ENCODE assay signal across 17 cellular contexts in the genomic region with DNA sequence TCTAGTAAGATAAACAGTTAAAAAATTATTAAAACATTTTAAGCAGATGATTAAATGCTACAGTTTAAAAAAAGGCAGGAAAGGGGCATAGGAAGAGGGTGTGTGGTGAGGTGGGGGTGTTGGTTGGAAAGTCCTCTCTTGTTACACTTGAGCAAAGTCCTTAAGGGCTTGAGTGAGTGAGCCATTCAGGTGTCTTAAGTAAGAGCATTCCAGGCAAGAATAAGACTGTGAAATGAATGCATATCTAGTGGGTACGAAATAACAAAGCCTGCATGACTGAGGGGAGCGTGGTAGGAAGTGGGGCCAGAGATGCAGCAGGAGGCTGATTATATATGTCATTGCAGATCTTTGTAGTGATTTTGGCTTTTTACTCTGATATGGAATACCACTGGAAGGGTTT. TPM values are rescaled to one million over a fixed set of nuclear protein-coding genes. Genes with fewer than 3 reads are reported as not detected.
DNase-seq lines count a peak whose midpoint lies in the region; ATAC-seq lines count a peak whose summit lies in the region.
"Had no signal": no experiment of that assay in that cellular context is flagged by ENCODE, and none has a peak within 500 bp of the region (broad histone marks: within the 10 kb centered on the region; RNA-seq: fewer than 3 reads in every experiment).

No MANE protein-coding gene starts in this region.

- no peaks in the 10 kb centered on the region for H4K20me1 ChIP-seq in Karpas-422 (ENCODE audit: insufficient read depth, low read depth, low read length)

- no peak overlapping the region for H3K4me2 ChIP-seq in Karpas-422 (ENCODE audit: low read depth, low read length, poor library complexity, severe bottlenecking)

- H3K4me3 ChIP-seq in Karpas-422 (ENCODE audit: low read length), result no peak overlapping the region
- no peak overlapping the region for H3K4me3 ChIP-seq in skeletal muscle tissue (ENCODE audit: low read length in 3 of 3)

- no peaks in the 10 kb centered on the region for H3K27me3 ChIP-seq in Karpas-422 (ENCODE audit: low read length)
- no peaks in the 10 kb centered on the region for H3K27me3 ChIP-seq in skeletal muscle tissue (ENCODE audit: control insufficient read depth in 3 of 3, insufficient read depth in 3 of 3, low read length in 3 of 3)

- H3K36me3 ChIP-seq in Karpas-422 (ENCODE audit: insufficient read depth, low read length), result peaks cover 21% of the 10 kb centered on the region
- peaks cover 0 to 3% (median 2%) of the 10 kb centered on the region in 3 donors for H3K36me3 ChIP-seq in skeletal muscle tissue (ENCODE audit: control insufficient read depth in 3 of 3, insufficient read depth in 3 of 3, low read length in 3 of 3)

- no peak overlapping the region for H2AFZ ChIP-seq in Karpas-422 (ENCODE audit: low read length)

- H3K9me2 ChIP-seq in Karpas-422 (replicated peaks; ENCODE audit: insufficient read depth, low read length), result no peaks in the 10 kb centered on the region

- H3K27ac ChIP-seq in Karpas-422 (ENCODE audit: low read length), result no peak overlapping the region
- peak overlapping the region; percentile 83 for H3K27ac ChIP-seq in skeletal muscle tissue (ENCODE audit: low read depth, low read length)
- H3K27ac ChIP-seq: C4-2B had no signal

- H3K79me2 ChIP-seq in Karpas-422 (ENCODE audit: low read length), result peaks cover 91% of the 10 kb centered on the region

- DNase-seq in DMS79 (lab: John Stamatoyannopoulos, UW) (peak; percentile 52), Karpas-422 (peak; percentile 29), glomerular visceral epithelial cell (ENCODE audit: extremely low spot score) (peak; percentile 16), NCI-H774 (lab: John Stamatoyannopoulos, UW) (no peak), NCI-H510A (lab: John Stamatoyannopoulos, UW) (no peak)
- DNase-seq: ACHN, AML-193, H9, IMR-90, Kasumi-1, NCI-H1092 treated with DMSO at 0.1 percent for 48 hours, NCI-H146, NCI-H2029 treated with DMSO at 0.1 percent for 48 hours, NCI-H510A treated with DMSO at 0.1 percent for 48 hours had no signal

- H3K9ac ChIP-seq in Karpas-422 (ENCODE audit: low read length) (no peak overlapping the region), skeletal muscle tissue (ENCODE audit: low read depth in 1 of 3, low read length in 3 of 3) (no peak overlapping the region)

- ATAC-seq in HG03280 (IDR thresholded peaks at IDR 0.05; ENCODE audit: unreplicated experiment), result no peak

- H3K4me1 ChIP-seq in Karpas-422 (ENCODE audit: low read length), result peaks cover 17% of the 10 kb centered on the region
- peaks cover 18 to 34% (median 23%) of the 10 kb centered on the region in 3 donors for H3K4me1 ChIP-seq in skeletal muscle tissue (ENCODE audit: control insufficient read depth in 3 of 3, insufficient read depth in 3 of 3, low read length in 3 of 3)

- H3K9me3 ChIP-seq in Karpas-422 (ENCODE audit: low read length) (no peaks in the 10 kb centered on the region), skeletal muscle tissue (ENCODE audit: control insufficient read depth in 3 of 3, low read length in 3 of 3) (no peaks in the 10 kb centered on the region)

RNA-seq across cellular contexts. Expression of gene CDKAL1, which starts 5.1 kb away (rescaled TPM):
- 17.5 and 23.7 TPM in 2 replicates for total RNA-seq in Karpas-422 (2014; rRNA removed; shearing (Covaris generic); ENCODE audit: low replicate concordance)
- total RNA-seq in skeletal muscle tissue, result 42.8 TPM

Comparison
In these comparisons a context has a peak if more than half of its experiments do, and no peak if none do; other contexts are left out.
1. DNase-seq: peak in DMS79 (single experiment), Karpas-422 (single experiment) and glomerular visceral epithelial cell (single experiment); none in NCI-H774 (single experiment) and NCI-H510A (single experiment).